In the genomic region with DNA sequence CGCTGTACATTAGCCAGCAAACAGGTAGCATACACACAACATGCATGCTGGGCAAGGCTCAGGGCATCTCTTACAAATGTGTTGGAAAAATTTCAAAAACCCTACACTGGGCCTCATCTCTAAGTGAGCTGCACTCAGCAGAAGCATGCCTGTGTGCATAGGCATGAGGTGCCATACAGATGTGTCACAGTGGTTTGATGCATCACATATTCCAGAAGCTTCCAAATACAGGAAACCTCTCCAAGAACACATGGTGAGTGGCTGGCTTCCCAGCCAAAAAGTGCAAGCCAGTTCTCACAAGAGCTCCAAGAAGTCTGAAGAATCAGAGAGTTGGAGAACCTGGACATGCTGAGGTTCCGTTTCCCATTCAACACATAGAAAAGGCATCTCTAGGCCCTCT, we compare ENCODE assay signal across 10 cellular contexts. TPM values are rescaled to one million over a fixed set of nuclear protein-coding genes. Genes with fewer than 3 reads are reported as not detected.
DNase-seq lines count a peak whose midpoint lies in the region; ATAC-seq and TF ChIP-seq lines count a peak whose summit lies in the region.
"Had no signal": no experiment of that assay in that cellular context is flagged by ENCODE, and none has a peak within 500 bp of the region (broad histone marks: within the 10 kb centered on the region; RNA-seq: fewer than 3 reads in every experiment).

No MANE protein-coding gene starts in this region.

- POLR2A ChIA-PET in activated CD4-positive, alpha-beta T cell treated with anti-CD3 and anti-CD28 coated beads for 36 hours (lab: Charles Lee): no interaction called here

- H3K9me3 Mint-ChIP-seq in activated CD4-positive, alpha-beta T cell treated with anti-CD3 and anti-CD28 coated beads for 36 hours (ENCODE audit: low read depth): no peaks in the 10 kb centered on the region
- H3K9me3 Mint-ChIP-seq in activated naive CD8-positive, alpha-beta T cell (ENCODE audit: low read depth): no peaks in the 10 kb centered on the region

- H3K4me3 ChIP-seq in fibroblast of villous mesenchyme (ENCODE audit: low read depth, low read length): no peak overlapping the region
- H3K4me3 ChIP-seq: testis had no signal

- no peaks in the 10 kb centered on the region for H3K27me3 Mint-ChIP-seq in activated CD4-positive, alpha-beta T cell treated with anti-CD3 and anti-CD28 coated beads for 36 hours
- H3K27me3 Mint-ChIP-seq in activated naive CD8-positive, alpha-beta T cell: no peaks in the 10 kb centered on the region

- intact Hi-C loops in activated CD4-positive, alpha-beta T cell treated with anti-CD3 and anti-CD28 coated beads for 36 hours (cut with DNase I, micrococcal nuclease): no loop called here

- H3K27ac Mint-ChIP-seq in activated CD4-positive, alpha-beta T cell treated with anti-CD3 and anti-CD28 coated beads for 36 hours: peak overlapping the region; percentile 49
- peak overlapping the region; percentile 73 for H3K27ac Mint-ChIP-seq in activated naive CD8-positive, alpha-beta T cell

- TF ChIP-seq CTCF in fibroblast of villous mesenchyme (IDR thresholded peaks at IDR 0.05; ENCODE audit: insufficient read depth, low read depth, low read length): no peak

- ATAC-seq in activated CD4-positive, alpha-beta T cell treated with anti-CD3 and anti-CD28 coated beads for 36 hours: peak; percentile 19
- ATAC-seq in HG02678 (IDR thresholded peaks at IDR 0.05; ENCODE audit: unreplicated experiment): no peak
- ATAC-seq in HG03442 (IDR thresholded peaks at IDR 0.05; ENCODE audit: unreplicated experiment): no peak

- peaks cover 59% of the 10 kb centered on the region for H3K36me3 Mint-ChIP-seq in activated CD4-positive, alpha-beta T cell treated with anti-CD3 and anti-CD28 coated beads for 36 hours (ENCODE audit: low read depth)
- H3K36me3 Mint-ChIP-seq in activated naive CD8-positive, alpha-beta T cell: peaks cover 6% of the 10 kb centered on the region

- CTCF ChIA-PET in activated CD4-positive, alpha-beta T cell treated with anti-CD3 and anti-CD28 coated beads for 36 hours (lab: Charles Lee): interaction anchor here (1.5 to 4.0 kb wide), 4 partner anchors 10 to 153 kb away, joined by 3 to 25 read pairs (median 6); no protein-coding TSS in a partner anchor

- H3K4me1 Mint-ChIP-seq in activated CD4-positive, alpha-beta T cell treated with anti-CD3 and anti-CD28 coated beads for 36 hours: peaks cover 57% of the 10 kb centered on the region
- peaks cover 73% of the 10 kb centered on the region for H3K4me1 Mint-ChIP-seq in activated naive CD8-positive, alpha-beta T cell (ENCODE audit: low read depth)

- H3K27ac ChIP-seq in substantia nigra (ENCODE audit: low read depth, low read length, poor library complexity, severe bottlenecking): peak overlapping the region; percentile 63
- H3K27ac ChIP-seq: testis had no signal

- H3K4me3 Mint-ChIP-seq in activated CD4-positive, alpha-beta T cell treated with anti-CD3 and anti-CD28 coated beads for 36 hours: no peak overlapping the region
- no peak overlapping the region for H3K4me3 Mint-ChIP-seq in activated naive CD8-positive, alpha-beta T cell

- no peak for DNase-seq in activated CD4-positive, alpha-beta T cell treated with anti-CD3 and anti-CD28 coated beads for 36 hours
- DNase-seq in activated CD4-positive, alpha-beta T cell treated with anti-CD3 and anti-CD28 coated beads, Interleukin-2, amount 50 U/mL, for 1 hour: no peak
- DNase-seq in fibroblast of villous mesenchyme (ENCODE audit: low read depth) (peak; percentile 28), substantia nigra (lab: John Stamatoyannopoulos, UW) (peak in 1 of 49 donors; percentile 50), NCI-H345 (lab: John Stamatoyannopoulos, UW) (no peak)
- DNase-seq: activated T-cell treated with anti-CD3 and anti-CD28 coated beads, Interleukin-2, amount 50 U/mL, for 48 hours; testis had no signal

RNA-seq across cellular contexts. Expression of a gene that starts 58.3 kb away (rescaled TPM):
- total RNA-seq in activated CD4-positive, alpha-beta T cell treated with anti-CD3 and anti-CD28 coated beads for 36 hours: 10 to 100 TPM; 92.2 to 92.7 TPM
- total RNA-seq in fibroblast of villous mesenchyme: 107 and 153 TPM in 2 replicates
